ENCODE assay signal across 8 cellular contexts in genomic region chr7:107874605-107875446, GRCh38. TPM values are rescaled to one million over a fixed set of nuclear protein-coding genes. Genes with fewer than 3 reads are reported as not detected.
DNase-seq lines count a peak whose midpoint lies in the region; ATAC-seq, FAIRE-seq and TF ChIP-seq lines count a peak whose summit lies in the region.

No MANE protein-coding gene starts in this region.

- no peaks in the 10 kb centered on the region for H3K9me3 Mint-ChIP-seq in HFFc6

- DNase-seq in stimulated activated CD4-positive, alpha-beta T cell treated with anti-CD3 and anti-CD28 coated beads, Interleukin-15, amount 100 ng/mL, for 24 hours = peak; percentile 48
- no peak for DNase-seq in stimulated activated CD4-positive, alpha-beta T cell treated with anti-CD3 and anti-CD28 coated beads, Interleukin-4, amount 100 ng/mL, for 4 hours
- DNase-seq in HFFc6 (peak; percentile 67), NCI-H2029 (lab: John Stamatoyannopoulos, UW) (peak; percentile 36), T1000 (lab: John Stamatoyannopoulos, UW) (peak; percentile 8), middle frontal gyrus (ENCODE audit: extremely low spot score, low spot score) (peak; percentile 40)

- H3K27ac Mint-ChIP-seq in HFFc6 = no peak overlapping the region; the same call in 1 of the 2 replicates

- peak; percentile 87 for TF ChIP-seq CTCF in HFFc6 (IDR thresholded peaks at IDR 0.05)

- no peaks in the 10 kb centered on the region for H3K36me3 Mint-ChIP-seq in HFFc6 (ENCODE audit: low read depth)

- H3K4me3 Mint-ChIP-seq in HFFc6 = no peak overlapping the region

- H3K27me3 Mint-ChIP-seq in HFFc6 (ENCODE audit: insufficient read depth) = peaks cover 14% of the 10 kb centered on the region

- H3K4me1 Mint-ChIP-seq in HFFc6 (ENCODE audit: low read depth) = peaks cover 23% of the 10 kb centered on the region

- peak; percentile 63 for FAIRE-seq in endometrium (lab: Jason Lieb, UNC)

- ATAC-seq in GM21381 (IDR thresholded peaks at IDR 0.05; ENCODE audit: unreplicated experiment) = no peak

RNA-seq across cellular contexts. Expression of gene DLD, which starts 16.2 kb away (rescaled TPM):
- 10 to 100 TPM; 76.8 to 87.4 (median 82.5) TPM for total RNA-seq in HFFc6 (2021; fragmentation: NEBNext Ultra II Directional; extraction: Animal tissue kit (Norgen Biotek cat#: 25700))

Comparison
In these comparisons a context has a peak if more than half of its experiments do, and no peak if none do; other contexts are left out.
1. DNase-seq: peak in stimulated activated CD4-positive, alpha-beta T cell treated with anti-CD3 and anti-CD28 coated beads, Interleukin-15, amount 100 ng/mL, for 24 hours (single experiment), HFFc6 (single experiment), NCI-H2029 (single experiment), T1000 (single experiment) and middle frontal gyrus (single experiment); none in stimulated activated CD4-positive, alpha-beta T cell treated with anti-CD3 and anti-CD28 coated beads, Interleukin-4, amount 100 ng/mL, for 4 hours (0 of 2).